Comparison of ENCODE assay signal across 11 cellular contexts in genomic region chr14:69683971-69684370, GRCh38.
A peak's percentile ranks its signal among the peaks of the same experiment; 100 is the strongest.
DNase-seq lines count a peak whose midpoint lies in the region; ATAC-seq, FAIRE-seq and TF ChIP-seq lines count a peak whose summit lies in the region.
"Had no signal": no experiment of that assay in that cellular context is flagged by ENCODE, and none has a peak within 500 bp of the region (broad histone marks: within the 10 kb centered on the region; RNA-seq: fewer than 3 reads in every experiment).

No MANE protein-coding gene starts in this region.

- H3K4me1 Mint-ChIP-seq in T-helper 1 cell treated with Interleukin-12 subunit alpha and Interleukin-12 subunit beta and Interleukin-4 antibody, amounts not matched to agents 30 μg/mL and 1 μg/mL, for 36 hours (ENCODE audit: low read depth): peaks cover 78% of the 10 kb centered on the region
- H3K4me1 Mint-ChIP-seq in chondrocyte (ENCODE audit: low read depth): peaks cover 68% of the 10 kb centered on the region

- H3K27me3 Mint-ChIP-seq in T-helper 1 cell treated with Interleukin-12 subunit alpha and Interleukin-12 subunit beta and Interleukin-4 antibody, amounts not matched to agents 30 μg/mL and 1 μg/mL, for 36 hours (ENCODE audit: low read depth): no peaks in the 10 kb centered on the region
- no peaks in the 10 kb centered on the region for H3K27me3 Mint-ChIP-seq in chondrocyte (ENCODE audit: low read depth)

- H3K4me1 ChIP-seq in right atrium auricular region (peaks cover 0 to 75% of the 10 kb centered on the region in 2 donors), gastroesophageal sphincter (peaks cover 22 to 88% (median 39%) of the 10 kb centered on the region in 3 donors)

- TF ChIP-seq CTCF in right atrium auricular region (IDR thresholded peaks at IDR 0.05) (no peak), gastroesophageal sphincter (IDR thresholded peaks at IDR 0.05) (no peak), chondrocyte (IDR thresholded peaks at IDR 0.05) (no peak)

- H3K9me3 Mint-ChIP-seq in T-helper 1 cell treated with Interleukin-12 subunit alpha and Interleukin-12 subunit beta and Interleukin-4 antibody, amounts not matched to agents 30 μg/mL and 1 μg/mL, for 36 hours: no peaks in the 10 kb centered on the region
- no peaks in the 10 kb centered on the region for H3K9me3 Mint-ChIP-seq in chondrocyte (ENCODE audit: low read depth)

- ATAC-seq in left ventricle myocardium superior (peak; percentile 7), gastroesophageal sphincter (no peak), GM19328 (IDR thresholded peaks at IDR 0.05; ENCODE audit: unreplicated experiment) (no peak)
- ATAC-seq: esophagus mucosa had no signal

- no peak for TF ChIP-seq POLR2A in gastroesophageal sphincter (IDR thresholded peaks at IDR 0.05)
- no peak for TF ChIP-seq POLR2A in H54 (IDR thresholded peaks at IDR 0.05; ENCODE audit: low read depth, low read length)

- TF ChIP-seq EP300 in gastroesophageal sphincter (IDR thresholded peaks at IDR 0.05): no peak

- DNase-seq in left ventricle myocardium superior: no peak
- no peak for DNase-seq in right atrium auricular region (ENCODE audit: low spot score)
- no peak for DNase-seq in H54 (ENCODE audit: insufficient read length, low spot score)
- no peak for DNase-seq in chondrocyte (ENCODE audit: low spot score)
- no peak for DNase-seq in NCI-H345 treated with DMSO at 0.1 percent for 48 hours (lab: John Stamatoyannopoulos, UW; ENCODE audit: unreplicated experiment)
- DNase-seq: NCI-H510A had no signal

- FAIRE-seq in H54 (lab: Jason Lieb, UNC): no peak

- H3K27ac ChIP-seq in right atrium auricular region: no peak overlapping the region
- H3K27ac ChIP-seq in gastroesophageal sphincter: peak overlapping the region in 3 of 4 donors; percentile 62 to 76 (median 67)
- H3K27ac ChIP-seq: SJSA1 had no signal

- H3K4me3 ChIP-seq in right atrium auricular region (no peak overlapping the region), gastroesophageal sphincter (no peak overlapping the region)
- H3K4me3 ChIP-seq: SJSA1 had no signal

- H3K4me3 Mint-ChIP-seq in T-helper 1 cell treated with Interleukin-12 subunit alpha and Interleukin-12 subunit beta and Interleukin-4 antibody, amounts not matched to agents 30 μg/mL and 1 μg/mL, for 36 hours: peak overlapping the region; percentile 48
- no peak overlapping the region for H3K4me3 Mint-ChIP-seq in chondrocyte (ENCODE audit: unreplicated experiment)

- peak overlapping the region; percentile 88 for H3K27ac Mint-ChIP-seq in T-helper 1 cell treated with Interleukin-12 subunit alpha and Interleukin-12 subunit beta and Interleukin-4 antibody, amounts not matched to agents 30 μg/mL and 1 μg/mL, for 36 hours
- H3K27ac Mint-ChIP-seq in chondrocyte (ENCODE audit: unreplicated experiment): no peak overlapping the region

- peaks cover 24% of the 10 kb centered on the region for H3K36me3 Mint-ChIP-seq in T-helper 1 cell treated with Interleukin-12 subunit alpha and Interleukin-12 subunit beta and Interleukin-4 antibody, amounts not matched to agents 30 μg/mL and 1 μg/mL, for 36 hours (ENCODE audit: low read depth)
- H3K36me3 Mint-ChIP-seq in chondrocyte (ENCODE audit: low read depth): no peaks in the 10 kb centered on the region

- H3K27me3 ChIP-seq in right atrium auricular region (no peaks in the 10 kb centered on the region), gastroesophageal sphincter (no peaks in the 10 kb centered on the region)
- H3K27me3 ChIP-seq: SJSA1 had no signal

- 75 to 83% methylated on average over 2 of the region's 3 CpGs for WGBS in gastroesophageal sphincter (ENCODE audit: low coverage in 1 of 2), 2 donors

- H3K36me3 ChIP-seq in right atrium auricular region (no peaks in the 10 kb centered on the region), gastroesophageal sphincter (no peaks in the 10 kb centered on the region)
- H3K36me3 ChIP-seq: SJSA1 had no signal

- intact Hi-C loops in left ventricle myocardium superior (cut with micrococcal nuclease): no loop called here

- H3K9me3 ChIP-seq in right atrium auricular region (no peaks in the 10 kb centered on the region), gastroesophageal sphincter (no peaks in the 10 kb centered on the region)
- H3K9me3 ChIP-seq: SJSA1 had no signal

Comparison
In these comparisons a context has a peak if more than half of its experiments do, and no peak if none do; other contexts are left out.
1. H3K27ac ChIP-seq: peak in gastroesophageal sphincter (3 of 4); none in right atrium auricular region (0 of 2).